ENCODE assay signal across 9 cellular contexts in genomic region chr7:148503900-148504487, GRCh38.
DNase-seq lines count a peak whose midpoint lies in the region; ATAC-seq, FAIRE-seq and TF ChIP-seq lines count a peak whose summit lies in the region.
"Had no signal": no experiment of that assay in that cellular context is flagged by ENCODE, and none has a peak within 500 bp of the region (broad histone marks: within the 10 kb centered on the region; RNA-seq: fewer than 3 reads in every experiment).

No MANE protein-coding gene starts in this region.

- H3K27ac Mint-ChIP-seq in activated CD8-positive, alpha-beta memory T cell treated with anti-CD3 and anti-CD28 coated beads, Interleukin-2, amount 10 ng/mL, durations not matched to agents 7 days and 5 days: no peak overlapping the region
- H3K27ac Mint-ChIP-seq: activated naive CD8-positive, alpha-beta T cell treated with anti-CD3 and anti-CD28 coated beads, Interleukin-2, amount 10 ng/mL, durations not matched to agents 7 days and 5 days had no signal

- no peak for ATAC-seq in heart right ventricle
- no peak for ATAC-seq in left ventricle myocardium superior
- ATAC-seq in HG02610 (IDR thresholded peaks at IDR 0.05; ENCODE audit: unreplicated experiment): no peak
- no peak for ATAC-seq in activated CD8-positive, alpha-beta memory T cell treated with anti-CD3 and anti-CD28 coated beads, Interleukin-2, amount 10 ng/mL, durations not matched to agents 7 days and 5 days

- peaks cover 43% of the 10 kb centered on the region for H3K27me3 Mint-ChIP-seq in activated CD8-positive, alpha-beta memory T cell treated with anti-CD3 and anti-CD28 coated beads, Interleukin-2, amount 10 ng/mL, durations not matched to agents 7 days and 5 days

- no peak overlapping the region for H3K4me3 Mint-ChIP-seq in activated CD8-positive, alpha-beta memory T cell treated with anti-CD3 and anti-CD28 coated beads, Interleukin-2, amount 10 ng/mL, durations not matched to agents 7 days and 5 days
- H3K4me3 Mint-ChIP-seq: activated naive CD8-positive, alpha-beta T cell treated with anti-CD3 and anti-CD28 coated beads, Interleukin-2, amount 10 ng/mL, durations not matched to agents 7 days and 5 days had no signal

- DNase-seq in heart right ventricle (no peak), left ventricle myocardium superior (no peak), NCI-H2227 (lab: John Stamatoyannopoulos, UW; ENCODE audit: unreplicated experiment) (peak; percentile 56), bronchial epithelial cell (ENCODE audit: low read depth) (peak; percentile 33), myocyte (ENCODE audit: low read depth) (peak; percentile 74), AG08396 (ENCODE audit: low spot score) (no peak)
- DNase-seq in activated CD8-positive, alpha-beta memory T cell treated with anti-CD3 and anti-CD28 coated beads, Interleukin-2, amount 10 ng/mL, durations not matched to agents 7 days and 5 days: no peak
- DNase-seq: activated naive CD8-positive, alpha-beta T cell treated with anti-CD3 and anti-CD28 coated beads, Interleukin-2, amount 10 ng/mL, durations not matched to agents 7 days and 5 days had no signal

- FAIRE-seq in bronchial epithelial cell (lab: Jason Lieb, UNC): no peak

- no peaks in the 10 kb centered on the region for H3K9me3 ChIP-seq in heart right ventricle

- TF ChIP-seq CTCF in heart right ventricle (IDR thresholded peaks at IDR 0.05) (peak; percentile 59 to 91 (median 79)), bronchial epithelial cell (IDR thresholded peaks at IDR 0.05; ENCODE audit: insufficient read depth, low read length, severe bottlenecking) (peak; percentile 46)

- H3K36me3 Mint-ChIP-seq in activated CD8-positive, alpha-beta memory T cell treated with anti-CD3 and anti-CD28 coated beads, Interleukin-2, amount 10 ng/mL, durations not matched to agents 7 days and 5 days: no peaks in the 10 kb centered on the region
- H3K36me3 Mint-ChIP-seq: activated naive CD8-positive, alpha-beta T cell treated with anti-CD3 and anti-CD28 coated beads, Interleukin-2, amount 10 ng/mL, durations not matched to agents 7 days and 5 days had no signal

- intact Hi-C loops in heart right ventricle (cut with DNase I) (loop anchor here in 8 of 10 donors (1.0 to 5.0 kb wide), 4 partner anchors 458 to 463 kb away; no protein-coding TSS in a partner anchor), left ventricle myocardium superior (cut with micrococcal nuclease) (loop anchor here (10.0 kb wide), 1 partner anchor 461 kb away; no protein-coding TSS in a partner anchor)

- peaks cover 22% of the 10 kb centered on the region for H3K4me1 Mint-ChIP-seq in activated CD8-positive, alpha-beta memory T cell treated with anti-CD3 and anti-CD28 coated beads, Interleukin-2, amount 10 ng/mL, durations not matched to agents 7 days and 5 days

- peaks cover 0 to 5% (median 0%) of the 10 kb centered on the region in 9 donors for H3K4me1 ChIP-seq in heart right ventricle

- WGBS in heart right ventricle, 2 donors: 31 to 36% methylated on average over 3 of the region's 3 CpGs

- H3K9me3 Mint-ChIP-seq in activated CD8-positive, alpha-beta memory T cell treated with anti-CD3 and anti-CD28 coated beads, Interleukin-2, amount 10 ng/mL, durations not matched to agents 7 days and 5 days (ENCODE audit: low read depth): no peaks in the 10 kb centered on the region
- H3K9me3 Mint-ChIP-seq: activated naive CD8-positive, alpha-beta T cell treated with anti-CD3 and anti-CD28 coated beads, Interleukin-2, amount 10 ng/mL, durations not matched to agents 7 days and 5 days had no signal

- H3K27me3 ChIP-seq in heart right ventricle (peaks cover 0 to 23% (median 16%) of the 10 kb centered on the region in 7 donors), bronchial epithelial cell (ENCODE audit: control insufficient read depth, insufficient read depth, low read length) (peaks cover 3% of the 10 kb centered on the region)

- no peaks in the 10 kb centered on the region for H3K36me3 ChIP-seq in heart right ventricle
- H3K36me3 ChIP-seq in bronchial epithelial cell (ENCODE audit: control insufficient read depth, insufficient read depth, low read length): no peaks in the 10 kb centered on the region

- H3K4me3 ChIP-seq in heart right ventricle (no peak overlapping the region), bronchial epithelial cell (ENCODE audit: low read depth, low read length) (no peak overlapping the region)

- no peak overlapping the region for H3K27ac ChIP-seq in heart right ventricle

- CTCF ChIA-PET in activated CD8-positive, alpha-beta memory T cell treated with anti-CD3 and anti-CD28 coated beads, Interleukin-2, amount 10 ng/mL, durations not matched to agents 7 days and 5 days (lab: Charles Lee): interaction anchor here (1.3 to 2.1 kb wide), 3 partner anchors 459 to 462 kb away, joined by 5 to 12 read pairs (median 11); no protein-coding TSS in a partner anchor

Comparison
In these comparisons a context has a peak if more than half of its experiments do, and no peak if none do; other contexts are left out.
1. DNase-seq: peak in NCI-H2227 (single experiment), bronchial epithelial cell (single experiment) and myocyte (single experiment); none in heart right ventricle (0 of 2), left ventricle myocardium superior (single experiment), AG08396 (single experiment) and activated CD8-positive, alpha-beta memory T cell treated with anti-CD3 and anti-CD28 coated beads, Interleukin-2, amount 10 ng/mL, durations not matched to agents 7 days and 5 days (single experiment).